1 cellular context compared by ENCODE assay signal in genomic region chr2:208033701-208034502, GRCh38.
TF ChIP-seq lines count a peak whose summit lies in the region.

No MANE protein-coding gene starts in this region.

TF ChIP-seq in WTC11, 78 proteins besides CTCF, POLR2A, EP300 and RAD21 (continued from another document):
- TF ChIP-seq HMGXB4 (CRISPR knock-in tag; IDR thresholded peaks at IDR 0.05) (no peak), E2F4 (CRISPR knock-in tag; IDR thresholded peaks at IDR 0.05; ENCODE audit: borderline replicate concordance, low read depth) (no peak), ZNF423 (CRISPR knock-in tag; IDR thresholded peaks at IDR 0.05) (no peak), MAX (CRISPR knock-in tag; IDR thresholded peaks at IDR 0.05) (no peak), ZNF263 (CRISPR knock-in tag; IDR thresholded peaks at IDR 0.05; ENCODE audit: low read depth) (no peak), ETV6 (CRISPR knock-in tag; IDR thresholded peaks at IDR 0.05) (no peak), ZNF416 (CRISPR knock-in tag; IDR thresholded peaks at IDR 0.05) (no peak), ZBTB21 (CRISPR knock-in tag; IDR thresholded peaks at IDR 0.05; ENCODE audit: borderline replicate concordance) (no peak), FOXP4 (CRISPR knock-in tag; IDR thresholded peaks at IDR 0.05) (no peak)
- TF ChIP-seq, protein P1, sequence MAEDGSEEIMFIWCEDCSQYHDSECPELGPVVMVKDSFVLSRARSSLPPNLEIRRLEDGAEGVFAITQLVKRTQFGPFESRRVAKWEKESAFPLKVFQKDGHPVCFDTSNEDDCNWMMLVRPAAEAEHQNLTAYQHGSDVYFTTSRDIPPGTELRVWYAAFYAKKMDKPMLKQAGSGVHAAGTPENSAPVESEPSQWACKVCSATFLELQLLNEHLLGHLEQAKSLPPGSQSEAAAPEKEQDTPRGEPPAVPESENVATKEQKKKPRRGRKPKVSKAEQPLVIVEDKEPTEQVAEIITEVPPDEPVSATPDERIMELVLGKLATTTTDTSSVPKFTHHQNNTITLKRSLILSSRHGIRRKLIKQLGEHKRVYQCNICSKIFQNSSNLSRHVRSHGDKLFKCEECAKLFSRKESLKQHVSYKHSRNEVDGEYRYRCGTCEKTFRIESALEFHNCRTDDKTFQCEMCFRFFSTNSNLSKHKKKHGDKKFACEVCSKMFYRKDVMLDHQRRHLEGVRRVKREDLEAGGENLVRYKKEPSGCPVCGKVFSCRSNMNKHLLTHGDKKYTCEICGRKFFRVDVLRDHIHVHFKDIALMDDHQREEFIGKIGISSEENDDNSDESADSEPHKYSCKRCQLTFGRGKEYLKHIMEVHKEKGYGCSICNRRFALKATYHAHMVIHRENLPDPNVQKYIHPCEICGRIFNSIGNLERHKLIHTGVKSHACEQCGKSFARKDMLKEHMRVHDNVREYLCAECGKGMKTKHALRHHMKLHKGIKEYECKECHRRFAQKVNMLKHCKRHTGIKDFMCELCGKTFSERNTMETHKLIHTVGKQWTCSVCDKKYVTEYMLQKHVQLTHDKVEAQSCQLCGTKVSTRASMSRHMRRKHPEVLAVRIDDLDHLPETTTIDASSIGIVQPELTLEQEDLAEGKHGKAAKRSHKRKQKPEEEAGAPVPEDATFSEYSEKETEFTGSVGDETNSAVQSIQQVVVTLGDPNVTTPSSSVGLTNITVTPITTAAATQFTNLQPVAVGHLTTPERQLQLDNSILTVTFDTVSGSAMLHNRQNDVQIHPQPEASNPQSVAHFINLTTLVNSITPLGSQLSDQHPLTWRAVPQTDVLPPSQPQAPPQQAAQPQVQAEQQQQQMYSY (CRISPR knock-in tag; IDR thresholded peaks at IDR 0.05), result no peak
TF ChIP-seq in WTC11: peak in this region for 0.
